In the genomic region with DNA sequence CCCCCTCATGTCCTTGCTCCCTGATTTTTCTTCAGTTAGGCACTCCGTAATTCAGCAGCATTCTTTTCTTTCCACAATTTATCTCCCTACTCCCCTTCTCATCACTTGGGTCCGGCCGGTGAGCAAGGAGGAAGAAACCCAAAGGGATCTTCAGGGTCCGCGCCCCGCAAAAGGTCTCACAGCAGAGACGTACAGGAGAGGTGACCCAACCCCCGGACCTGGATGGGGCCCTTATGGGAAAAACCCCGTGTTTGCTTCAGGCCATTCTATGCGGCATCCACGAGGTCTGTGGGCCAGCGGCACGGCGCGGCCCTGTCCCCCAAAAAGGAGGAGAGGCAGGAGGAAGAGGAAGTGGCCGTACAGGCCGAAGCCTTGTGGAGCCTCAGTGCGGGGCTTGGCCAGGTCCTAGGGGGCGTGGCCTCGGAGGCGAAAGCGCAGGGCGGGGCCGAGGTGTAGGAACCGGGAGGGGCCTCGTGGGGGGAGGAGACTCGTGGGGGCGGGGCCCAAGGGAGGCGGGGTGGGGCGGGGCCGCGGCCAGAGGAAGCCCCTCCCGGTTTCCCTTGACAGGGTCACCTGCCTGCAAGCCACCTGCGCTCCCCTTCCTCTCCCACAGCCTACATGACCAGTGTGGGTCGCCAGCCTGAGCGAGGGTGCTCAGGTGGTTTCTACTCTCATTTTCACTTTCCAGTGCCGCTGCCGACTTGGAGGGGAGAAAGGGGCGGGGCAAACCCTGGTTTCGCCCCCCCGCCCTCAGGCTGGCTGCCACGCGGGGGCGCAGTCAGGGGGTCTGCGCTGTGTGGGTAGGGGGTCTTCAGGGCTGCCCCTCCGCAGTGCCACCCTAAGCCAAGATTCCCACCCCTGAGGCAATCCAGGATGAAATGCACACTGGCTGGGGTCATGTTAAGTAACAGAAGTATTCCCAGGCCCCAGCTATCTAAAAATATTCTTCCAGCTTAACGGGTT, we compare ENCODE assay signal across 1 cellular context.
TF ChIP-seq lines count a peak whose summit lies in the region.

No MANE protein-coding gene starts in this region.

TF ChIP-seq in HepG2, 621 proteins besides CTCF, POLR2A, EP300 and RAD21 (continued from another document and continues in another):
- no peak for TF ChIP-seq ZNF841 (CRISPR knock-in tag; IDR thresholded peaks at IDR 0.05; ENCODE audit: borderline replicate concordance)
- no peak for TF ChIP-seq NFAT5 (CRISPR knock-in tag; IDR thresholded peaks at IDR 0.05)
- TF ChIP-seq ZNF530 (CRISPR knock-in tag; IDR thresholded peaks at IDR 0.05; ENCODE audit: low read depth): no peak
- TF ChIP-seq BCL3 (CRISPR knock-in tag; IDR thresholded peaks at IDR 0.05): no peak
- no peak for TF ChIP-seq PREB (CRISPR knock-in tag; IDR thresholded peaks at IDR 0.05)
- 0 out of 2 replicates have a peak, but pooled peaks have one; percentile 55 for TF ChIP-seq ZNF230 (CRISPR knock-in tag; IDR thresholded peaks at IDR 0.05)
- 0 out of 2 replicates have a peak, but pooled peaks have one; percentile 11 for TF ChIP-seq ZNF563 (CRISPR knock-in tag; IDR thresholded peaks at IDR 0.05)
- TF ChIP-seq AFF4 (CRISPR knock-in tag; IDR thresholded peaks at IDR 0.05): no peak
- TF ChIP-seq ERF (CRISPR knock-in tag; IDR thresholded peaks at IDR 0.05): no peak
- TF ChIP-seq ZFY (CRISPR knock-in tag; IDR thresholded peaks at IDR 0.05): peak; percentile 83
- no peak; the same call in 1 of the 2 replicates for TF ChIP-seq RXRA (CRISPR knock-in tag; IDR thresholded peaks at IDR 0.05)
- TF ChIP-seq ZFP36L1 (CRISPR knock-in tag; IDR thresholded peaks at IDR 0.05): no peak
- TF ChIP-seq NR2C2 (CRISPR knock-in tag; IDR thresholded peaks at IDR 0.05; ENCODE audit: borderline replicate concordance): no peak
- no peak for TF ChIP-seq IRX3 (CRISPR knock-in tag; IDR thresholded peaks at IDR 0.05; ENCODE audit: borderline replicate concordance, low read depth)
- no peak; the same call in 1 of the 2 replicates for TF ChIP-seq CBX5 (CRISPR knock-in tag; IDR thresholded peaks at IDR 0.05; ENCODE audit: borderline replicate concordance)
- no peak for TF ChIP-seq ZNF776 (CRISPR knock-in tag; IDR thresholded peaks at IDR 0.05)
- no peak for TF ChIP-seq MED13 (CRISPR knock-in tag; IDR thresholded peaks at IDR 0.05)
- TF ChIP-seq ZNF121 (CRISPR knock-in tag; IDR thresholded peaks at IDR 0.05): no peak
- TF ChIP-seq ATF7-NPFF (CRISPR knock-in tag; IDR thresholded peaks at IDR 0.05; ENCODE audit: low read depth): no peak
- no peak for TF ChIP-seq ZNF850 (CRISPR knock-in tag; conservative IDR thresholded peaks at IDR 0.05)
- TF ChIP-seq ZSCAN21 (CRISPR knock-in tag; IDR thresholded peaks at IDR 0.05; ENCODE audit: borderline replicate concordance): 0 out of 2 replicates have a peak, but pooled peaks have one; percentile 31
- TF ChIP-seq HOXA3 (CRISPR knock-in tag; IDR thresholded peaks at IDR 0.05): peak; percentile 24; the same call in 1 of the 2 replicates
- no peak for TF ChIP-seq NR3C1 (CRISPR knock-in tag; IDR thresholded peaks at IDR 0.05)
- no peak for TF ChIP-seq ZSCAN12 (CRISPR knock-in tag; IDR thresholded peaks at IDR 0.05)
- no peak for TF ChIP-seq ZSCAN9 (CRISPR knock-in tag; IDR thresholded peaks at IDR 0.05; ENCODE audit: borderline replicate concordance)
- TF ChIP-seq HDAC1 (CRISPR knock-in tag; IDR thresholded peaks at IDR 0.05): peak; percentile 50; the same call in 1 of the 2 replicates
- no peak for TF ChIP-seq ZNF383 (CRISPR knock-in tag; IDR thresholded peaks at IDR 0.05; ENCODE audit: borderline replicate concordance)
- no peak for TF ChIP-seq MXI1 (IDR thresholded peaks at IDR 0.05; ENCODE audit: borderline replicate concordance, low read depth, low read length)
- TF ChIP-seq JUN (CRISPR knock-in tag; IDR thresholded peaks at IDR 0.05): no peak
- TF ChIP-seq ZNF510 (CRISPR knock-in tag; IDR thresholded peaks at IDR 0.05; ENCODE audit: low read depth): no peak
- no peak for TF ChIP-seq ATF1 (CRISPR knock-in tag; IDR thresholded peaks at IDR 0.05)
- no peak for TF ChIP-seq PHF21A (CRISPR knock-in tag; IDR thresholded peaks at IDR 0.05)
- TF ChIP-seq, protein P1, sequence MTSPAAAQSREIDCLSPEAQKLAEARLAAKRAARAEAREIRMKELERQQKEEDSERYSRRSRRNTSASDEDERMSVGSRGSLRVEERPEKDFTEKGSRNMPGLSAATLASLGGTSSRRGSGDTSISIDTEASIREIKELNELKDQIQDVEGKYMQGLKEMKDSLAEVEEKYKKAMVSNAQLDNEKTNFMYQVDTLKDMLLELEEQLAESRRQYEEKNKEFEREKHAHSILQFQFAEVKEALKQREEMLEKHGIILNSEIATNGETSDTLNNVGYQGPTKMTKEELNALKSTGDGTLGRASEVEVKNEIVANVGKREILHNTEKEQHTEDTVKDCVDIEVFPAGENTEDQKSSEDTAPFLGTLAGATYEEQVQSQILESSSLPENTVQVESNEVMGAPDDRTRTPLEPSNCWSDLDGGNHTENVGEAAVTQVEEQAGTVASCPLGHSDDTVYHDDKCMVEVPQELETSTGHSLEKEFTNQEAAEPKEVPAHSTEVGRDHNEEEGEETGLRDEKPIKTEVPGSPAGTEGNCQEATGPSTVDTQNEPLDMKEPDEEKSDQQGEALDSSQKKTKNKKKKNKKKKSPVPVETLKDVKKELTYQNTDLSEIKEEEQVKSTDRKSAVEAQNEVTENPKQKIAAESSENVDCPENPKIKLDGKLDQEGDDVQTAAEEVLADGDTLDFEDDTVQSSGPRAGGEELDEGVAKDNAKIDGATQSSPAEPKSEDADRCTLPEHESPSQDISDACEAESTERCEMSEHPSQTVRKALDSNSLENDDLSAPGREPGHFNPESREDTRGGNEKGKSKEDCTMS (CRISPR knock-in tag; conservative IDR thresholded peaks at IDR 0.05): no peak
- peak; percentile 60 for TF ChIP-seq ZNF687 (CRISPR knock-in tag; IDR thresholded peaks at IDR 0.05)
- no peak for TF ChIP-seq GATA4 (IDR thresholded peaks at IDR 0.05; ENCODE audit: borderline replicate concordance, low read depth)
- TF ChIP-seq MBD4 (IDR thresholded peaks at IDR 0.05; ENCODE audit: borderline replicate concordance, low read length): no peak
- TF ChIP-seq SIX1 (CRISPR knock-in tag; IDR thresholded peaks at IDR 0.05; ENCODE audit: borderline replicate concordance): no peak
- no peak for TF ChIP-seq SETDB1 (CRISPR knock-in tag; IDR thresholded peaks at IDR 0.05; ENCODE audit: borderline replicate concordance)
- no peak for TF ChIP-seq ZBTB21 (CRISPR knock-in tag; IDR thresholded peaks at IDR 0.05)
- no peak for TF ChIP-seq ZNF333 (CRISPR knock-in tag; IDR thresholded peaks at IDR 0.05; ENCODE audit: borderline replicate concordance)
- no peak for TF ChIP-seq ZNF614 (CRISPR knock-in tag; IDR thresholded peaks at IDR 0.05; ENCODE audit: borderline replicate concordance)
- TF ChIP-seq CEBPB (IDR thresholded peaks at IDR 0.05; ENCODE audit: borderline replicate concordance, low read depth, low read length): no peak
- 0 out of 2 replicates have a peak, but pooled peaks have one; percentile 33 for TF ChIP-seq ZNF747 (CRISPR knock-in tag; IDR thresholded peaks at IDR 0.05; ENCODE audit: borderline replicate concordance)
- no peak for TF ChIP-seq AGO1 (IDR thresholded peaks at IDR 0.05; ENCODE audit: low read depth, low read length, poor library complexity, severe bottlenecking)
